8 cellular contexts compared by ENCODE assay signal in genomic region chr4:109434793-109435080, GRCh38. TPM values are rescaled to one million over a fixed set of nuclear protein-coding genes. Genes with fewer than 3 reads are reported as not detected.
A peak's percentile ranks its signal among the peaks of the same experiment; 100 is the strongest.
DNase-seq lines count a peak whose midpoint lies in the region; ATAC-seq and TF ChIP-seq lines count a peak whose summit lies in the region.

No MANE protein-coding gene starts in this region.

- CTCF ChIA-PET in Caco-2 (lab: Charles Lee) (no interaction called here), Panc1 (lab: Charles Lee) (no interaction called here)

- H3K36me3 ChIP-seq in Caco-2 (ENCODE audit: control insufficient read depth, insufficient read depth, low read length) (no peaks in the 10 kb centered on the region), Panc1 (ENCODE audit: control insufficient read depth, insufficient read depth, low read length) (no peaks in the 10 kb centered on the region), osteoblast (ENCODE audit: insufficient read depth, low read length) (no peaks in the 10 kb centered on the region)

- H3K4me3 Mint-ChIP-seq in Caco-2 (ENCODE audit: unreplicated experiment): peak overlapping the region; percentile 77
- peak overlapping the region; percentile 91 for H3K4me3 Mint-ChIP-seq in endothelial cell (ENCODE audit: unreplicated experiment)

- ATAC-seq in Panc1: no peak
- ATAC-seq in GM18861 (IDR thresholded peaks at IDR 0.05; ENCODE audit: unreplicated experiment): no peak

- H3K79me2 ChIP-seq in osteoblast (ENCODE audit: insufficient read depth, low read length): peaks cover 78% of the 10 kb centered on the region

- H3K4me3 ChIP-seq in Caco-2 (ENCODE audit: low read depth, low read length) (peak overlapping the region; percentile 85), Panc1 (ENCODE audit: low read depth in 2 of 2, low read length in 2 of 2) (peak overlapping the region; percentile 72 to 78), osteoblast (ENCODE audit: insufficient read depth, low read length) (peak overlapping the region; percentile 78)

- H4K20me1 ChIP-seq in osteoblast (ENCODE audit: insufficient read depth, low read length): peaks cover 44% of the 10 kb centered on the region

- H3K4me1 Mint-ChIP-seq in Caco-2 (ENCODE audit: low read depth, unreplicated experiment) (peaks cover 14% of the 10 kb centered on the region), endothelial cell (ENCODE audit: unreplicated experiment) (peaks cover 42% of the 10 kb centered on the region)

- POLR2A ChIA-PET in Caco-2 (lab: Charles Lee): no interaction called here
- POLR2A ChIA-PET in Panc1 (lab: Charles Lee): no interaction called here

- H3K27ac Mint-ChIP-seq in Caco-2 (ENCODE audit: unreplicated experiment): no peak overlapping the region
- peak overlapping the region; percentile 79 for H3K27ac Mint-ChIP-seq in endothelial cell (ENCODE audit: unreplicated experiment)

- in situ Hi-C loops in Panc1 (cut with HindIII; ENCODE audit: low pct_unique_long_range_greater_than_20kb, low sequenced_read_pairs): no loop called here

- H3K36me3 Mint-ChIP-seq in Caco-2 (ENCODE audit: insufficient read depth, unreplicated experiment) (no peaks in the 10 kb centered on the region), endothelial cell (ENCODE audit: low read depth, unreplicated experiment) (peaks cover 5% of the 10 kb centered on the region)

- no peak for TF ChIP-seq CTCF in Caco-2 (IDR thresholded peaks at IDR 0.05; ENCODE audit: insufficient read depth in 1 of 2, low read depth in 1 of 2, low read length in 1 of 2, severe bottlenecking in 1 of 2, unreplicated experiment in 1 of 2)
- TF ChIP-seq CTCF in Panc1 (IDR thresholded peaks at IDR 0.05): no peak
- TF ChIP-seq CTCF in endothelial cell (IDR thresholded peaks at IDR 0.05; ENCODE audit: unreplicated experiment): no peak
- no peak for TF ChIP-seq CTCF in osteoblast (IDR thresholded peaks at IDR 0.05; ENCODE audit: extremely low read depth, low read depth, low read length)

- H3K27ac ChIP-seq in Panc1 (ENCODE audit: low read length) (peak overlapping the region; percentile 70), osteoblast (ENCODE audit: low read depth, low read length) (peak overlapping the region; percentile 62)

- no peak for DNase-seq in Caco-2
- no peak for DNase-seq in Panc1 (ENCODE audit: low read depth, low spot score)
- DNase-seq in endothelial cell (ENCODE audit: low spot score): no peak
- DNase-seq in osteoblast (ENCODE audit: insufficient read length, low spot score, missing footprints): no peak
- DNase-seq in SKM-1 (lab: John Stamatoyannopoulos, UW; ENCODE audit: unreplicated experiment): no peak
- no peak for DNase-seq in NOMO-1 treated with dmso at 0.1 percent for 144 hours (lab: John Stamatoyannopoulos, UW; ENCODE audit: unreplicated experiment)
- DNase-seq in activated CD4-positive, alpha-beta T cell treated with anti-CD3 and anti-CD28 coated beads for 48 hours: no peak

- H3K9me3 Mint-ChIP-seq in Caco-2 (ENCODE audit: unreplicated experiment) (no peaks in the 10 kb centered on the region), endothelial cell (ENCODE audit: unreplicated experiment) (no peaks in the 10 kb centered on the region)

- H2AFZ ChIP-seq in osteoblast (ENCODE audit: low read length): peak overlapping the region; percentile 0

- H3K4me1 ChIP-seq in Caco-2: peaks cover 20% of the 10 kb centered on the region
- H3K4me1 ChIP-seq in Panc1 (ENCODE audit: control insufficient read depth, insufficient read depth, low read length): peaks cover 8% of the 10 kb centered on the region
- H3K4me1 ChIP-seq in osteoblast (ENCODE audit: insufficient read depth, low read length): peaks cover 23% of the 10 kb centered on the region

- BruUV-seq in Caco-2 (replicated peaks; lab: Mats Ljungman, UMichigan): no TSS peak
- no TSS peak for BruUV-seq in Panc1 (replicated peaks; lab: Mats Ljungman, UMichigan)

- no peaks in the 10 kb centered on the region for H3K9me3 ChIP-seq in Caco-2
- H3K9me3 ChIP-seq in Panc1 (ENCODE audit: control insufficient read depth, insufficient read depth, low read depth, low read length): no peaks in the 10 kb centered on the region
- H3K9me3 ChIP-seq in osteoblast (ENCODE audit: low read depth, low read length): no peaks in the 10 kb centered on the region

- H3K27me3 Mint-ChIP-seq in Caco-2 (ENCODE audit: insufficient read depth, unreplicated experiment) (no peaks in the 10 kb centered on the region), endothelial cell (ENCODE audit: unreplicated experiment) (peaks cover 2% of the 10 kb centered on the region)

- H3K27me3 ChIP-seq in Caco-2 (replicated peaks; ENCODE audit: control insufficient read depth, insufficient read depth, low read length) (no peaks in the 10 kb centered on the region), Panc1 (ENCODE audit: control insufficient read depth, insufficient read depth, low read length) (no peaks in the 10 kb centered on the region), osteoblast (ENCODE audit: insufficient read depth, low read length) (no peaks in the 10 kb centered on the region)

- intact Hi-C loops in Caco-2 (cut with micrococcal nuclease; ENCODE audit: unreplicated experiment): loop anchor here (5.0 kb wide), 3 partner anchors 268 to 383 kb away; partner anchors contain the start of genes CASP6 and GAR1
- intact Hi-C loops in Panc1 (cut with micrococcal nuclease; ENCODE audit: unreplicated experiment): no loop called here

- peak overlapping the region; percentile 89 for H3K4me2 ChIP-seq in osteoblast (ENCODE audit: insufficient read depth, low read length)

RNA-seq across cellular contexts. Expression of gene SEC24B, which starts 1.1 kb away (rescaled TPM):
- total RNA-seq in Caco-2 (2022) (29.0 and 29.5 TPM in 2 replicates), Panc1 (2021; ENCODE audit: unreplicated experiment) (17.6 TPM), endothelial cell (ENCODE audit: unreplicated experiment) (49.6 TPM), osteoblast (18.1 and 22.7 TPM in 2 replicates)
- polyA plus RNA-seq in Panc1 (2012; ENCODE audit: insufficient read length): 8.5 TPM
